In genomic region chr19:3674784-3675183, GRCh38 we compare ENCODE assay signal across 25 cellular contexts. TPM values are rescaled to one million over a fixed set of nuclear protein-coding genes. Genes with fewer than 3 reads are reported as not detected.
DNase-seq lines count a peak whose midpoint lies in the region; ATAC-seq and TF ChIP-seq lines count a peak whose summit lies in the region.
"Had no signal": no experiment of that assay in that cellular context is flagged by ENCODE, and none has a peak within 500 bp of the region (broad histone marks: within the 10 kb centered on the region; RNA-seq: fewer than 3 reads in every experiment).

No MANE protein-coding gene starts in this region.

- peaks cover 6% of the 10 kb centered on the region for H3K9me3 ChIP-seq in left ventricle myocardium inferior (replicated peaks)
- H3K9me3 ChIP-seq in muscle layer of colon (ENCODE audit: low read length) = no peaks in the 10 kb centered on the region
- no peaks in the 10 kb centered on the region for H3K9me3 ChIP-seq in sigmoid colon
- H3K9me3 ChIP-seq: Caco-2 had no signal

- DNase-seq in left ventricle myocardium inferior = no peak
- no peak for DNase-seq in Right ventricle myocardium superior
- DNase-seq in sigmoid colon = no peak
- DNase-seq: Caco-2; CD8-positive, alpha-beta T cell; Kasumi-1; NCI-H1092 treated with DMSO at 0.1 percent for 48 hours; NCI-H1436; NCI-H187; NCI-H2081 treated with DMSO at 0.1 percent for 48 hours; NCI-H2171; NCI-H226; NCI-H510A; NCI-H69; SHP77 treated with DMSO at 0.1 percent for 48 hours had no signal

- H3K9ac ChIP-seq in muscle layer of colon (ENCODE audit: low read length) = no peak overlapping the region

- no peaks in the 10 kb centered on the region for H3K36me3 ChIP-seq in left ventricle myocardium inferior
- no peaks in the 10 kb centered on the region for H3K36me3 ChIP-seq in muscle layer of colon (ENCODE audit: insufficient read depth, low read length)
- H3K36me3 ChIP-seq in sigmoid colon = peaks cover 0 to 12% (median 4%) of the 10 kb centered on the region in 4 donors

- TF ChIP-seq CTCF in left ventricle myocardium inferior (IDR thresholded peaks at IDR 0.05; ENCODE audit: borderline replicate concordance) = no peak
- no peak for TF ChIP-seq CTCF in sigmoid colon (IDR thresholded peaks at IDR 0.05)

- H3K27me3 ChIP-seq in left ventricle myocardium inferior (ENCODE audit: low read depth) = no peaks in the 10 kb centered on the region
- H3K27me3 ChIP-seq in muscle layer of colon (ENCODE audit: control insufficient read depth in 1 of 2, insufficient read depth in 2 of 2, low read length in 2 of 2) = no peaks in the 10 kb centered on the region
- H3K27me3 ChIP-seq in sigmoid colon = no peaks in the 10 kb centered on the region

- TF ChIP-seq EP300 in sigmoid colon (IDR thresholded peaks at IDR 0.05) = peak in 3 of 4 donors; percentile 47 to 81 (median 66)

- no peak for TF ChIP-seq POLR2A in sigmoid colon (IDR thresholded peaks at IDR 0.05)

- intact Hi-C loops in left ventricle myocardium inferior (cut with micrococcal nuclease) (no loop called here), Right ventricle myocardium superior (cut with DNase I) (no loop called here), sigmoid colon (cut with DNase I) (no loop called here)

- peaks cover 59% of the 10 kb centered on the region for H3K4me1 ChIP-seq in left ventricle myocardium inferior
- H3K4me1 ChIP-seq in muscle layer of colon (ENCODE audit: insufficient read depth, low read length) = peaks cover 43% of the 10 kb centered on the region
- H3K4me1 ChIP-seq in sigmoid colon = peaks cover 0 to 61% (median 56%) of the 10 kb centered on the region in 4 donors
- H3K4me1 ChIP-seq: Caco-2 had no signal

- H3K27ac ChIP-seq in left ventricle myocardium inferior (replicated peaks) = peak overlapping the region; percentile 33
- peak overlapping the region; percentile 63 for H3K27ac ChIP-seq in muscle layer of colon (ENCODE audit: low read depth, low read length)
- H3K27ac ChIP-seq in sigmoid colon = peak overlapping the region; percentile 99 to 100 (median 100)
- H3K27ac ChIP-seq: 22Rv1, C4-2B, RWPE1 had no signal

- 91 to 97% methylated on average over 8 of the region's 8 CpGs for WGBS in sigmoid colon, 2 donors

- H3K4me3 ChIP-seq in left ventricle myocardium inferior = no peak overlapping the region
- H3K4me3 ChIP-seq in muscle layer of colon (ENCODE audit: low read depth in 1 of 2, low read length in 2 of 2) = no peak overlapping the region
- H3K4me3 ChIP-seq in sigmoid colon = no peak overlapping the region
- H3K4me3 ChIP-seq: K562 had no signal

- ATAC-seq in Right ventricle myocardium superior (ENCODE audit: poor library complexity) = no peak
- no peak for ATAC-seq in GM18511 (IDR thresholded peaks at IDR 0.05; ENCODE audit: unreplicated experiment)
- no peak for ATAC-seq in GM19467 (IDR thresholded peaks at IDR 0.05; ENCODE audit: unreplicated experiment)
- no peak for ATAC-seq in GM19035 (IDR thresholded peaks at IDR 0.05; ENCODE audit: unreplicated experiment)
- ATAC-seq in HG03571 (IDR thresholded peaks at IDR 0.05; ENCODE audit: unreplicated experiment) = no peak
- ATAC-seq: CD8-positive, alpha-beta T cell; K562; Panc1 had no signal

RNA-seq across cellular contexts. Expression of gene PIP5K1C, which starts 25.5 kb away (rescaled TPM):
- 31.6 TPM for total RNA-seq in left ventricle myocardium inferior
- total RNA-seq in Right ventricle myocardium superior = 31.6 TPM
- 10 to 100 TPM; 27.8 to 68.7 (median 44.2) TPM for total RNA-seq in sigmoid colon
- 10 to 100 TPM in 2 of 3 donors, 1 to 10 TPM in 1; 7.8 to 21.0 (median 11.6) TPM for polyA plus RNA-seq in sigmoid colon

RNA-seq across cellular contexts. Expression of gene TJP3, which starts 33.4 kb away (rescaled TPM):
- total RNA-seq in left ventricle myocardium inferior (not detected), Right ventricle myocardium superior (not detected), sigmoid colon (1 to 10 TPM in 1 of 4 donors, under 1 TPM in 2, not detected in 1; 0.33 to 2.8 (median 0.36) TPM)
- polyA plus RNA-seq in sigmoid colon = 100 to 1,000 TPM; 158 to 245 (median 168) TPM

RNA-seq across cellular contexts. Expression of gene CACTIN, which starts 48.2 kb away (rescaled TPM):
- total RNA-seq in left ventricle myocardium inferior (14.5 TPM), Right ventricle myocardium superior (13.7 TPM), sigmoid colon (10 to 100 TPM; 15.5 to 23.9 (median 23.4) TPM)
- 10 to 100 TPM in 1 of 3 donors, 1 to 10 TPM in 2; 6.2 to 20.5 (median 9.0) TPM for polyA plus RNA-seq in sigmoid colon

Comparison
In these comparisons a context has a peak if more than half of its experiments do, and no peak if none do; other contexts are left out.
1. H3K27ac ChIP-seq: peak in every context shown above with its lines; median percentile 100 in sigmoid colon; 63 in muscle layer of colon; 33 in left ventricle myocardium inferior.